1 cellular context compared by ENCODE assay signal in genomic region chr5:126605525-126605924, GRCh38.
TF ChIP-seq lines count a peak whose summit lies in the region.

No MANE protein-coding gene starts in this region.

TF ChIP-seq in GM12878, 131 proteins besides CTCF, POLR2A, EP300 and RAD21:
- no peak for TF ChIP-seq HDGF (IDR thresholded peaks at IDR 0.05)
- no peak for TF ChIP-seq ZSCAN29 (IDR thresholded peaks at IDR 0.05)
- TF ChIP-seq PKNOX1 (IDR thresholded peaks at IDR 0.05): no peak
- no peak for TF ChIP-seq YBX1 (IDR thresholded peaks at IDR 0.05)
- no peak for TF ChIP-seq SMARCA5 (IDR thresholded peaks at IDR 0.05)
- no peak for TF ChIP-seq NFXL1 (IDR thresholded peaks at IDR 0.05; ENCODE audit: borderline replicate concordance)
- TF ChIP-seq RUNX3 (IDR thresholded peaks at IDR 0.05; ENCODE audit: low read length): no peak
- no peak for TF ChIP-seq TAF1 (IDR thresholded peaks at IDR 0.05; ENCODE audit: borderline replicate concordance, low read depth, low read length)
- TF ChIP-seq ZNF274 (IDR thresholded peaks at IDR 0.05; ENCODE audit: insufficient read depth, insufficient read length): no peak
- no peak for TF ChIP-seq ESRRA (IDR thresholded peaks at IDR 0.05; ENCODE audit: low read length)
- no peak for TF ChIP-seq FOXM1 (IDR thresholded peaks at IDR 0.05; ENCODE audit: low read depth, low read length)
- TF ChIP-seq HDAC6 (IDR thresholded peaks at IDR 0.05; ENCODE audit: unreplicated experiment): no peak
- TF ChIP-seq RELA (IDR thresholded peaks at IDR 0.05; ENCODE audit: borderline replicate concordance, partially characterized antibody): no peak
- TF ChIP-seq SP1 (IDR thresholded peaks at IDR 0.05; ENCODE audit: low read depth, low read length): no peak
